In the genomic region with DNA sequence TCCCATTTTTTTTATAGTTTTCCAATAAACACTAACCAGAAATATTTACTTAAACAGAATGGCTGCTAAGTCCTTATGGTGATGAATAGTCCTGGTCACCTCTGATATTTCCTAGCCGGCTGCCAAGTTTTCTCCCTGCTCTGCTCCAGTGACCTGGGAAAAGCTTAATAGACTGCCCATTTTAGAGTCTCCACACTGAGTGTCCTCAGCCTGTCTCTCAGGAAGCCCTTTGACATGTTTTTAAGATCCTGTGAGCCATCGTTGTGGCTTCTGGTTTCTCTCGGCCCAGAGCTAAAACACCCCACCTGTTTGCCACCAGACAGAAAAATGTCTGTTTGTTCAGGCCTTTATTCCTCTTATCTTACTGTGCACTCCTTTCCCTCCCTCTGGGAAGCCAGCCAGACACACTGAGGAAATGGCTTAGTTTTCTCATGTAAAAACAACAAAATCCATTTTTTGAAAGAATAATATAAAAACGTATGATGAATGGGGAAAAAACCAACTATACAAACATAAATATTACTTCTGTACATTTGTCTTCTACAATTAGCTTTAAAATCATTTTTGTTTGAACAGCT, we compare ENCODE assay signal across 14 cellular contexts. TPM values are rescaled to one million over a fixed set of nuclear protein-coding genes. Genes with fewer than 3 reads are reported as not detected.
A peak's percentile ranks its signal among the peaks of the same experiment; 100 is the strongest.
DNase-seq lines count a peak whose midpoint lies in the region; ATAC-seq and TF ChIP-seq lines count a peak whose summit lies in the region.
"Had no signal": no experiment of that assay in that cellular context is flagged by ENCODE, and none has a peak within 500 bp of the region (broad histone marks: within the 10 kb centered on the region; RNA-seq: fewer than 3 reads in every experiment).

No MANE protein-coding gene starts in this region.

- H3K27ac Mint-ChIP-seq in memory B cell (peak overlapping the region; percentile 45), WTC11 (no peak overlapping the region)
- H3K27ac Mint-ChIP-seq: T-helper 1 cell treated with Interleukin-12 subunit alpha and Interleukin-12 subunit beta and Interleukin-4 antibody, amounts not matched to agents 30 μg/mL and 1 μg/mL, for 36 hours had no signal

- H3K4me3 Mint-ChIP-seq in memory B cell (no peak overlapping the region), WTC11 (no peak overlapping the region)
- H3K4me3 Mint-ChIP-seq: immature natural killer cell; T-helper 1 cell treated with Interleukin-12 subunit alpha and Interleukin-12 subunit beta and Interleukin-4 antibody, amounts not matched to agents 30 μg/mL and 1 μg/mL, for 36 hours had no signal

- H3K27me3 ChIP-seq in BLaER1 (no peaks in the 10 kb centered on the region), colonic mucosa (no peaks in the 10 kb centered on the region)

- H3K36me3 Mint-ChIP-seq in memory B cell, result peaks cover 26% of the 10 kb centered on the region
- peaks cover 26% of the 10 kb centered on the region for H3K36me3 Mint-ChIP-seq in WTC11

- no peaks in the 10 kb centered on the region for H3K4me1 Mint-ChIP-seq in memory B cell
- no peaks in the 10 kb centered on the region for H3K4me1 Mint-ChIP-seq in WTC11
- H3K4me1 Mint-ChIP-seq: immature natural killer cell had no signal

- no peaks in the 10 kb centered on the region for H3K9me3 ChIP-seq in BLaER1
- no peaks in the 10 kb centered on the region for H3K9me3 ChIP-seq in colonic mucosa

- CTCF ChIA-PET in WTC11 (lab: Charles Lee), result no interaction called here

- no peaks in the 10 kb centered on the region for H4K20me1 ChIP-seq in BLaER1

- TF ChIP-seq CTCF in colonic mucosa (IDR thresholded peaks at IDR 0.05) (no peak), WTC11 (IDR thresholded peaks at IDR 0.05) (no peak)

- peak; percentile 44 to 76 for DNase-seq in NCI-H2081 (lab: John Stamatoyannopoulos, UW)
- peak; percentile 66 for DNase-seq in colonic mucosa
- no peak for DNase-seq in memory B cell (ENCODE audit: low spot score in 2 of 2)
- no peak for DNase-seq in activated effector memory CD4-positive, alpha-beta T cell treated with anti-CD3 and anti-CD28 coated beads, Interleukin-2, amount 50 U/mL, for 16 hours
- DNase-seq in WTC11 (ENCODE audit: low spot score), result no peak
- DNase-seq in activated CD8-positive, alpha-beta memory T cell treated with anti-CD3 and anti-CD28 coated beads, Interleukin-2, amount 50 U/mL, for 48 hours, result no peak
- DNase-seq: effector memory CD4-positive, alpha-beta T cell; GOT3; immature natural killer cell; stimulated activated naive CD4-positive, alpha-beta T cell had no signal

- POLR2A ChIA-PET in WTC11 (lab: Charles Lee), result no interaction called here

- H3K4me1 ChIP-seq in BLaER1 (peaks cover 12% of the 10 kb centered on the region), colonic mucosa (no peaks in the 10 kb centered on the region)

- peak overlapping the region; percentile 23; the same call in 1 of the 2 replicates for H3K4me2 ChIP-seq in BLaER1

- H3K4me3 ChIP-seq in BLaER1 (no peak overlapping the region), colonic mucosa (no peak overlapping the region)
- H3K4me3 ChIP-seq: skin epidermis had no signal

- ATAC-seq in memory B cell (ENCODE audit: low read depth), result no peak
- ATAC-seq in WTC11, result no peak
- no peak for ATAC-seq in GM21360 (IDR thresholded peaks at IDR 0.05; ENCODE audit: unreplicated experiment)

- peaks cover 58% of the 10 kb centered on the region for H3K36me3 ChIP-seq in BLaER1
- no peaks in the 10 kb centered on the region for H3K36me3 ChIP-seq in colonic mucosa

- intact Hi-C loops in colonic mucosa (cut with DNase I), result no loop called here

- H3K9me3 Mint-ChIP-seq in memory B cell, result no peaks in the 10 kb centered on the region
- no peaks in the 10 kb centered on the region for H3K9me3 Mint-ChIP-seq in WTC11
- H3K9me3 Mint-ChIP-seq: immature natural killer cell; T-helper 1 cell treated with Interleukin-12 subunit alpha and Interleukin-12 subunit beta and Interleukin-4 antibody, amounts not matched to agents 30 μg/mL and 1 μg/mL, for 36 hours had no signal

- H3K9ac ChIP-seq in BLaER1 (no peak overlapping the region), colonic mucosa (ENCODE audit: low read depth in 2 of 2, low read length in 2 of 2) (peak overlapping the region in 1 of 2 donors; percentile 21)

- H3K27ac ChIP-seq in BLaER1 (no peak overlapping the region), colonic mucosa (peak overlapping the region; percentile 5)
- H3K27ac ChIP-seq: skin epidermis had no signal

- H3K27me3 Mint-ChIP-seq in memory B cell (no peaks in the 10 kb centered on the region), WTC11 (ENCODE audit: low read depth) (no peaks in the 10 kb centered on the region)

TF ChIP-seq in WTC11, 78 proteins besides CTCF, POLR2A, EP300 and RAD21:
- TF ChIP-seq, protein P1, sequence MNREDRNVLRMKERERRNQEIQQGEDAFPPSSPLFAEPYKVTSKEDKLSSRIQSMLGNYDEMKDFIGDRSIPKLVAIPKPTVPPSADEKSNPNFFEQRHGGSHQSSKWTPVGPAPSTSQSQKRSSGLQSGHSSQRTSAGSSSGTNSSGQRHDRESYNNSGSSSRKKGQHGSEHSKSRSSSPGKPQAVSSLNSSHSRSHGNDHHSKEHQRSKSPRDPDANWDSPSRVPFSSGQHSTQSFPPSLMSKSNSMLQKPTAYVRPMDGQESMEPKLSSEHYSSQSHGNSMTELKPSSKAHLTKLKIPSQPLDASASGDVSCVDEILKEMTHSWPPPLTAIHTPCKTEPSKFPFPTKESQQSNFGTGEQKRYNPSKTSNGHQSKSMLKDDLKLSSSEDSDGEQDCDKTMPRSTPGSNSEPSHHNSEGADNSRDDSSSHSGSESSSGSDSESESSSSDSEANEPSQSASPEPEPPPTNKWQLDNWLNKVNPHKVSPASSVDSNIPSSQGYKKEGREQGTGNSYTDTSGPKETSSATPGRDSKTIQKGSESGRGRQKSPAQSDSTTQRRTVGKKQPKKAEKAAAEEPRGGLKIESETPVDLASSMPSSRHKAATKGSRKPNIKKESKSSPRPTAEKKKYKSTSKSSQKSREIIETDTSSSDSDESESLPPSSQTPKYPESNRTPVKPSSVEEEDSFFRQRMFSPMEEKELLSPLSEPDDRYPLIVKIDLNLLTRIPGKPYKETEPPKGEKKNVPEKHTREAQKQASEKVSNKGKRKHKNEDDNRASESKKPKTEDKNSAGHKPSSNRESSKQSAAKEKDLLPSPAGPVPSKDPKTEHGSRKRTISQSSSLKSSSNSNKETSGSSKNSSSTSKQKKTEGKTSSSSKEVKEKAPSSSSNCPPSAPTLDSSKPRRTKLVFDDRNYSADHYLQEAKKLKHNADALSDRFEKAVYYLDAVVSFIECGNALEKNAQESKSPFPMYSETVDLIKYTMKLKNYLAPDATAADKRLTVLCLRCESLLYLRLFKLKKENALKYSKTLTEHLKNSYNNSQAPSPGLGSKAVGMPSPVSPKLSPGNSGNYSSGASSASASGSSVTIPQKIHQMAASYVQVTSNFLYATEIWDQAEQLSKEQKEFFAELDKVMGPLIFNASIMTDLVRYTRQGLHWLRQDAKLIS (CRISPR knock-in tag; IDR thresholded peaks at IDR 0.05; ENCODE audit: borderline replicate concordance), result no peak
- TF ChIP-seq MYBL2 (CRISPR knock-in tag; IDR thresholded peaks at IDR 0.05) (no peak), JAZF1 (CRISPR knock-in tag; IDR thresholded peaks at IDR 0.05) (no peak)

RNA-seq across cellular contexts. Expression of a gene that starts 25.4 kb away (rescaled TPM):
- total RNA-seq in colonic mucosa (100 to 1,000 TPM; 240 to 398 TPM), WTC11 (2021) (32.6 to 36.7 TPM (median 36.7 TPM) in 3 replicates)

RNA-seq across cellular contexts. Expression of a gene that starts 55.5 kb away (rescaled TPM):
- total RNA-seq in colonic mucosa, result 10 to 100 TPM; 37.0 to 42.6 TPM
- 29.1 to 37.5 TPM (median 37.1 TPM) in 3 replicates for total RNA-seq in WTC11 (2021)

RNA-seq across cellular contexts. Expression of a gene that starts 55.6 kb away (rescaled TPM):
- 10 to 100 TPM; 16.0 to 19.6 TPM for total RNA-seq in colonic mucosa
- total RNA-seq in WTC11 (2021), result 17.3 to 18.3 TPM (median 18.1 TPM) in 3 replicates

Comparison
In these comparisons a context has a peak if more than half of its experiments do, and no peak if none do; other contexts are left out.
1. DNase-seq: peak in NCI-H2081 (2 of 2) and colonic mucosa (single experiment); none in memory B cell (0 of 2), activated effector memory CD4-positive, alpha-beta T cell treated with anti-CD3 and anti-CD28 coated beads, Interleukin-2, amount 50 U/mL, for 16 hours (single experiment), WTC11 (single experiment) and activated CD8-positive, alpha-beta memory T cell treated with anti-CD3 and anti-CD28 coated beads, Interleukin-2, amount 50 U/mL, for 48 hours (single experiment).